29 cellular contexts compared by ENCODE assay signal in genomic region chr2:221001377-221001776, GRCh38.
"Had no signal": no experiment of that assay in that cellular context is flagged by ENCODE, and none has a peak within 500 bp of the region (broad histone marks: within the 10 kb centered on the region; RNA-seq: fewer than 3 reads in every experiment).

No MANE protein-coding gene starts in this region.

- ATAC-seq: activated CD8-positive, alpha-beta T cell treated with anti-CD3 and anti-CD28 coated beads for 36 hours; activated naive CD8-positive, alpha-beta T cell treated with anti-CD3 and anti-CD28 coated beads, Interleukin-2, amount 50 U/mL, for 24 hours; body of pancreas had no signal

- H3K36me3 ChIP-seq: ascending aorta, brain microvascular endothelial cell, breast epithelium, WERI-Rb-1 had no signal

- DNase-seq: activated B cell treated with CpG ODN at 0.5 μM for 24 hours; activated CD4-positive, alpha-beta memory T cell treated with anti-CD3 and anti-CD28 coated beads for 36 hours; activated CD4-positive, alpha-beta T cell treated with anti-CD3 and anti-CD28 coated beads for 4 hours; activated CD4-positive, alpha-beta T cell treated with anti-CD3 and anti-CD28 coated beads, Interleukin-2, amount 10 ng/mL, durations not matched to agents 24 days and 14 days; activated CD4-positive, alpha-beta T cell treated with anti-CD3 and anti-CD28 coated beads, Interleukin-2, amount 50 U/mL, for 1 hour; activated CD4-positive, alpha-beta T cell treated with anti-CD3 and anti-CD28 coated beads, Interleukin-2, amount 50 U/mL, for 4 hours; activated CD4-positive, CD25-positive, alpha-beta regulatory T cell treated with anti-CD3 and anti-CD28 coated beads, Interleukin-2, amount 50 U/mL, for 72 hours; activated CD8-positive, alpha-beta memory T cell treated with anti-CD3 and anti-CD28 coated beads, Interleukin-2, amount 50 U/mL, for 4 hours; activated CD8-positive, alpha-beta T cell treated with anti-CD3 and anti-CD28 coated beads for 36 hours; activated effector memory CD4-positive, alpha-beta T cell treated with Interleukin-2 at 50 U/mL for 16 hours; activated gamma-delta T cell; activated naive CD4-positive, alpha-beta T cell treated with anti-CD3 and anti-CD28 coated beads, Interleukin-2, amount 10 ng/mL, durations not matched to agents 7 days and 5 days; activated naive CD4-positive, alpha-beta T cell treated with Interleukin-2 at 50 U/mL for 16 hours; activated naive CD8-positive, alpha-beta T cell treated with anti-CD3 and anti-CD28 coated beads, Interleukin-2, amount 10 ng/mL, durations not matched to agents 7 days and 5 days; activated naive CD8-positive, alpha-beta T cell treated with anti-CD3 and anti-CD28 coated beads, Interleukin-2, amount 50 U/mL, for 24 hours; activated T-cell treated with anti-CD3 and anti-CD28 coated beads for 4 hours; activated T-cell treated with anti-CD3 and anti-CD28 coated beads, Interleukin-2, amount 50 U/mL, for 24 hours; activated T-cell treated with anti-CD3 and anti-CD28 coated beads, Interleukin-2, amount 50 U/mL, for 48 hours; amygdala; anterior cingulate cortex; body of pancreas; brain microvascular endothelial cell; central memory CD4-positive, alpha-beta T cell; T-helper 1 cell; T-helper 2 cell; T-helper 9 cell; WERI-Rb-1 had no signal

- H3K9me3 ChIP-seq: ascending aorta, body of pancreas, breast epithelium had no signal

- H3K4me1 ChIP-seq: ascending aorta, body of pancreas, breast epithelium had no signal

- H3K27me3 ChIP-seq: ascending aorta, body of pancreas, brain microvascular endothelial cell, breast epithelium had no signal

- H3K27ac ChIP-seq: ascending aorta, body of pancreas, brain microvascular endothelial cell, breast epithelium, WERI-Rb-1 had no signal

- H3K4me3 ChIP-seq: ascending aorta, body of pancreas, breast epithelium had no signal
